ENCODE assay signal across 9 cellular contexts in genomic region chr2:71453404-71454220, GRCh38. TPM values are rescaled to one million over a fixed set of nuclear protein-coding genes. Genes with fewer than 3 reads are reported as not detected.
DNase-seq lines count a peak whose midpoint lies in the region; ATAC-seq, FAIRE-seq and TF ChIP-seq lines count a peak whose summit lies in the region.
"Had no signal": no experiment of that assay in that cellular context is flagged by ENCODE, and none has a peak within 500 bp of the region (broad histone marks: within the 10 kb centered on the region; RNA-seq: fewer than 3 reads in every experiment).

Gene DYSF, plus strand, starts transcription at chr2:71453561.

- no peaks in the 10 kb centered on the region for H3K79me2 ChIP-seq in GM12878 (ENCODE audit: control insufficient read depth, insufficient read depth, low read length)

- CTCF ChIA-PET in GM12878 (lab: Yijun Ruan, JAX), result interaction anchor here (0.5 to 1.1 kb wide), 2 partner anchors 18 to 733 kb away, joined by 3 read pairs; no protein-coding TSS in a partner anchor

- 15% methylated on average over 62 of the region's 66 CpGs for WGBS in GM12878 (ENCODE audit: insufficient coverage, insufficient replicate concordance, low lambda C conversion rate, missing lambda C conversion rate)

- no peak within 1 kb of the TSS for H3K27ac ChIP-seq in GM12878 (ENCODE audit: control insufficient read depth, insufficient read depth)
- H3K27ac ChIP-seq in gastrocnemius medialis, result peak within 1 kb of the TSS; percentile 92 to 99 (median 94)

- H3K4me3 ChIP-seq in BE2C (ENCODE audit: low read depth, low read length) (peak within 1 kb of the TSS; percentile 45), GM12878 (no peak within 1 kb of the TSS), iPS-18c (ENCODE audit: insufficient read depth, low read depth, low read length) (peak within 1 kb of the TSS; percentile 53), gastrocnemius medialis (peak within 1 kb of the TSS; percentile 62 to 83 (median 74))

- no peak within 1 kb of the TSS for H3K9ac ChIP-seq in GM12878 (ENCODE audit: control insufficient read depth, insufficient read depth, low read length)

- no peak for FAIRE-seq in GM12878 (lab: Jason Lieb, UNC)
- FAIRE-seq: frontal cortex had no signal

- no peak within 1 kb of the TSS for H3K4me2 ChIP-seq in GM12878 (ENCODE audit: control insufficient read depth, insufficient read depth)

- DNase-seq in BE2C (peak; percentile 31), LHCN-M2 (ENCODE audit: low read depth) (peak; percentile 70), GM12878 (ENCODE audit: low read depth, low spot score) (no peak), gastrocnemius medialis (peak; percentile 85 to 94), COR-L47 (lab: John Stamatoyannopoulos, UW) (no peak)
- no peak for DNase-seq in activated CD4-positive, CD25-positive, alpha-beta regulatory T cell (lab: John Stamatoyannopoulos, UW)

- SMC1A ChIA-PET in GM12878 (lab: Charles Lee; ENCODE audit: uncharacterized antibody, unreplicated experiment), result no interaction called here

- H3K27me3 ChIP-seq in BE2C (no peaks in the 10 kb centered on the region), GM12878 (replicated peaks in 1 of 2; ENCODE audit: control insufficient read depth in 2 of 2, insufficient read depth in 2 of 2, low read length in 1 of 2) (peaks cover 4 to 11% of the 10 kb centered on the region in 2 experiments; a peak in 3 of 4 replicates), gastrocnemius medialis (no peaks in the 10 kb centered on the region)

- BruUV-seq in GM12878 (replicated peaks; lab: Mats Ljungman, UMichigan), result no TSS peak

- H3K9me3 ChIP-seq in BE2C, result no peaks in the 10 kb centered on the region
- H3K9me3 ChIP-seq in GM12878 (replicated peaks; ENCODE audit: control insufficient read depth, insufficient read depth, low read length), result no peaks in the 10 kb centered on the region
- H3K9me3 ChIP-seq in iPS-18c (ENCODE audit: control insufficient read depth, insufficient read depth, low read length), result no peaks in the 10 kb centered on the region
- H3K9me3 ChIP-seq in gastrocnemius medialis, result no peaks in the 10 kb centered on the region

- TF ChIP-seq POLR2A in GM12878 (IDR thresholded peaks at IDR 0.05; ENCODE audit: low read depth, low read length) (no peak), gastrocnemius medialis (IDR thresholded peaks at IDR 0.05) (peak; percentile 60 to 69)

- no peaks in the 10 kb centered on the region for H3K4me1 ChIP-seq in BE2C
- H3K4me1 ChIP-seq in GM12878 (ENCODE audit: control insufficient read depth, insufficient read depth, low read length), result no peaks in the 10 kb centered on the region
- H3K4me1 ChIP-seq in gastrocnemius medialis, result peaks cover 76 to 80% of the 10 kb centered on the region in 2 donors

- RAD21 ChIA-PET in GM12878 (lab: Charles Lee; ENCODE audit: unreplicated experiment), result no interaction called here

- H4K20me1 ChIP-seq in GM12878 (ENCODE audit: control insufficient read depth, insufficient read depth), result no peaks in the 10 kb centered on the region; the same call in 1 of the 2 replicates

- no peak for TF ChIP-seq RAD21 in GM12878 (IDR thresholded peaks at IDR 0.05; ENCODE audit: insufficient read depth, low read depth, low read length)

- intact Hi-C loops in GM12878 (cut with micrococcal nuclease; ENCODE audit: unreplicated experiment) (no loop called here), gastrocnemius medialis (cut with DNase I; ENCODE audit: low total_unique reads) (loop anchor here (2.0 to 10.0 kb wide), 7 partner anchors 15 to 691 kb away; partner anchors contain the start of genes CYP26B1 and ZNF638)

- ATAC-seq in GM12878, result no peak
- ATAC-seq in gastrocnemius medialis, result peak; percentile 26 to 47
- no peak for ATAC-seq in GM18520 (IDR thresholded peaks at IDR 0.05; ENCODE audit: unreplicated experiment)

- H3K36me3 ChIP-seq in BE2C (no peaks in the 10 kb centered on the region), GM12878 (ENCODE audit: control insufficient read depth in 2 of 2, insufficient read depth in 2 of 2, low read length in 1 of 2) (no peaks in the 10 kb centered on the region), gastrocnemius medialis (no peaks in the 10 kb centered on the region)

- POLR2A ChIA-PET in GM12878 (lab: Charles Lee), result no interaction called here

- no peak within 1 kb of the TSS for H2AFZ ChIP-seq in GM12878 (ENCODE audit: control insufficient read depth, low read depth, low read length)

- in situ Hi-C loops in GM12878 (cut with MboI), result no loop called here
- in situ Hi-C loops in gastrocnemius medialis (cut with MboI; ENCODE audit: low sequenced_read_pairs in 4 of 4), result no loop called here

- no peak for TF ChIP-seq CTCF in BE2C (IDR thresholded peaks at IDR 0.05; ENCODE audit: low read depth, low read length)
- TF ChIP-seq CTCF in GM12878 (IDR thresholded peaks at IDR 0.05 in 2 of 3, conservative IDR thresholded peaks at IDR 0.05 in 1 of 3; ENCODE audit: control insufficient read depth in 2 of 3, extremely low read depth in 1 of 3, insufficient read depth in 1 of 3, low read depth in 3 of 3, low read length in 3 of 3), result no peak
- no peak for TF ChIP-seq CTCF in gastrocnemius medialis (IDR thresholded peaks at IDR 0.05 in 4 of 5, conservative IDR thresholded peaks at IDR 0.05 in 1 of 5)

- no peak for TF ChIP-seq EP300 in GM12878 (IDR thresholded peaks at IDR 0.05; ENCODE audit: borderline replicate concordance in 1 of 2, control insufficient read depth in 1 of 2, low read depth in 2 of 2, low read length in 2 of 2)

TF ChIP-seq in GM12878, 131 proteins besides CTCF, POLR2A, EP300 and RAD21:
- TF ChIP-seq HDAC6 (IDR thresholded peaks at IDR 0.05; ENCODE audit: unreplicated experiment) (peak; percentile 99), CBX3 (IDR thresholded peaks at IDR 0.05; ENCODE audit: borderline replicate concordance, low read depth) (no peak), SUZ12 (IDR thresholded peaks at IDR 0.05; ENCODE audit: unreplicated experiment) (peak; percentile 68)

RNA-seq across cellular contexts. Expression of gene DYSF, which starts in this region (rescaled TPM):
- 0.14 TPM for polyA plus RNA-seq in BE2C (2012; ENCODE audit: insufficient read depth, insufficient read length, low read depth)
- 44.2 and 59.5 TPM in 2 replicates for total RNA-seq in LHCN-M2 (2014; rRNA removed)
- polyA plus RNA-seq in LHCN-M2 (2012), result 173 TPM
- total RNA-seq in GM12878 (2013; cell fraction: nucleolus; rRNA removed), result 0.04 TPM in 1 of 2 replicates, not detected in the other
- under 0.01 TPM in 1 of 2 replicates, not detected in the other for total RNA-seq in GM12878 (2014; rRNA removed)
- total RNA-seq in GM12878 (2014; rRNA removed; fragmentation: Illumina TruSeq; extraction: Trizol), result not detected in 2 replicates
- 0.03 and 0.05 TPM in 2 replicates for total RNA-seq in GM12878 (2021)
- polyA plus RNA-seq in GM12878 (2011; ENCODE audit: low read depth), result not detected
- polyA plus RNA-seq in GM12878 (2011; rRNA removed), result 0.13 and 0.15 TPM in 2 replicates
- 0.12 and 0.15 TPM in 2 replicates for polyA plus RNA-seq in GM12878 (2011; cell fraction: cytosol; rRNA removed)
- 0.09 and 0.36 TPM in 2 replicates for polyA plus RNA-seq in GM12878 (2011; cell fraction: nucleus; rRNA removed)
- not detected in 2 replicates for polyA plus RNA-seq in GM12878 (2012)
- not detected in 2 replicates for polyA plus RNA-seq in GM12878 (2014; fragmentation: Illumina TruSeq; extraction: Trizol)
- not detected for polyA plus RNA-seq in GM12878 (2014; fragmentation: Nextera tagmentation; extraction: Ambion mirVana)
- polyA plus RNA-seq in GM12878 (2014; rRNA removed), result not detected in 2 replicates
- polyA plus RNA-seq in GM12878 (2016; fragmentation: Nextera tagmentation; extraction: Ambion mirVana), result not detected
- polyA minus RNA-seq in GM12878 (2011; rRNA and poly(A)+ RNA removed), result 0.15 and 1.3 TPM in 2 replicates
- polyA minus RNA-seq in GM12878 (2011; cell fraction: cytosol; rRNA and poly(A)+ RNA removed), result not detected in 2 replicates
- not detected in 2 replicates for polyA minus RNA-seq in GM12878 (2011; cell fraction: nucleus; rRNA and poly(A)+ RNA removed)
- 100 to 1,000 TPM in 2 of 4 donors, 10 to 100 TPM in 2; 40.7 to 267 (median 153) TPM for total RNA-seq in gastrocnemius medialis

Comparison
In these comparisons a context has a peak if more than half of its experiments do, and no peak if none do; other contexts are left out.
1. RNA of gene DYSF (total RNA-seq): 40.7 to 267 TPM in gastrocnemius medialis and 44.2 to 59.5 TPM in LHCN-M2; under 0.01 to 0.05 TPM in GM12878; every median in the first group is over 10 times any median in the second.
2. DNase-seq: peak in BE2C (single experiment), LHCN-M2 (single experiment) and gastrocnemius medialis (2 of 2); none in GM12878 (single experiment), activated CD4-positive, CD25-positive, alpha-beta regulatory T cell (0 of 4) and COR-L47 (single experiment).
3. ATAC-seq: peak in gastrocnemius medialis (2 of 2); none in GM12878 (single experiment) and GM18520 (single experiment).